In genomic region chr1:23344111-23344986, GRCh38 we compare ENCODE assay signal across 8 cellular contexts. TPM values are rescaled to one million over a fixed set of nuclear protein-coding genes. Genes with fewer than 3 reads are reported as not detected.
DNase-seq lines count a peak whose midpoint lies in the region; ATAC-seq, FAIRE-seq and TF ChIP-seq lines count a peak whose summit lies in the region.

TSS of gene HNRNPR (minus strand) at chr1:23344284. CDS start at chr1:23341008, 3,276 bp downstream.

- peak; percentile 98 for DNase-seq in BE2C
- DNase-seq in GM19239 (ENCODE audit: insufficient read length, low spot score) = peak; percentile 97
- peak; percentile 96 for DNase-seq in NCI-H524 treated with DMSO at 0.1 percent for 48 hours (lab: John Stamatoyannopoulos, UW)
- peak; percentile 98 to 99 for DNase-seq in activated CD4-positive, alpha-beta T cell treated with anti-CD3 and anti-CD28 coated beads for 4 hours
- peak; percentile 100 for DNase-seq in kidney glomerular epithelial cell (lab: John Stamatoyannopoulos, UW)
- peak; percentile 94 to 99 for DNase-seq in stimulated activated CD4-positive, alpha-beta T cell treated with anti-CD3 and anti-CD28 coated beads, Interleukin-1b, Interleukin-23, amount 100 ng/mL, for 1 hour (ENCODE audit: low read depth in 2 of 2)

- no peaks in the 10 kb centered on the region for H3K9me3 ChIP-seq in BE2C

- TF ChIP-seq CTCF in BE2C (IDR thresholded peaks at IDR 0.05; ENCODE audit: low read depth, low read length) = no peak

- peak within 1 kb of the TSS; percentile 98 for H3K27ac ChIP-seq in cingulate gyrus (ENCODE audit: low read depth, low read length)

- FAIRE-seq in GM19239 (lab: Jason Lieb, UNC) = peak; percentile 88

- ATAC-seq in HG03457 (IDR thresholded peaks at IDR 0.05; ENCODE audit: unreplicated experiment) = peak; percentile 89

- H3K4me1 ChIP-seq in BE2C = no peaks in the 10 kb centered on the region

- H3K27me3 ChIP-seq in BE2C = no peaks in the 10 kb centered on the region

- H3K4me3 ChIP-seq in BE2C (ENCODE audit: low read depth, low read length) = peak within 1 kb of the TSS; percentile 69

- H3K36me3 ChIP-seq in BE2C = peaks cover 3% of the 10 kb centered on the region; the same call in 1 of the 2 replicates

RNA-seq across cellular contexts. Expression of gene HNRNPR, which starts in this region (rescaled TPM):
- polyA plus RNA-seq in BE2C (2012; ENCODE audit: insufficient read depth, insufficient read length, low read depth) = 74.5 TPM

Comparison
In these comparisons a context has a peak if more than half of its experiments do, and no peak if none do; other contexts are left out.
1. Peak in every context shown above with its lines: DNase-seq, ATAC-seq, H3K4me3 ChIP-seq and H3K27ac ChIP-seq.